ENCODE assay signal across 21 cellular contexts in the genomic region with DNA sequence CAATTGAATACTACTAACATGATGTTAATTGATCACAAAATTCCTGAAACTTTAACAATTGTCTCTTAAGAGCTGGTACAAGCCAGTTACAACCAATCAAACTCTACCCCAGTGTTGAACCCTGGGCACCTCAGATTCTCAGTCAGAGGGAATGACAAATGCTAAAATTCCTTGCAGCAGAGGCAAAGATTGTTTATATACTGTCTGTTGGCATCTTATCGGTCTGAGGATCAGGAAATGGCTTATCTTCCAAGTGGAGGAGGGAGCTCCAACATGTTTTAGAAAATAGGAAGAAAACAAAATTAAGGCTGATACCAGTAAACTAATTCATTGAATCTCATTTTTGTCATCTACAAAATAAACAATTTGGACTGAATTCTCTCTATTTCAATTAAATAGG.
DNase-seq lines count a peak whose midpoint lies in the region; ATAC-seq and TF ChIP-seq lines count a peak whose summit lies in the region.
"Had no signal": no experiment of that assay in that cellular context is flagged by ENCODE, and none has a peak within 500 bp of the region (broad histone marks: within the 10 kb centered on the region; RNA-seq: fewer than 3 reads in every experiment).

No MANE protein-coding gene starts in this region.

- in situ Hi-C loops in Caki2 (cut with HindIII; ENCODE audit: low pct_unique_long_range_greater_than_20kb, low sequenced_read_pairs): no loop called here

- no peak overlapping the region for H2BK120ac ChIP-seq in mesendoderm (ENCODE audit: low read depth, low read length)

- H3K36me3 ChIP-seq in mesendoderm (ENCODE audit: control insufficient read depth, insufficient read depth, low read length) (no peaks in the 10 kb centered on the region), mucosa of descending colon (ENCODE audit: low read depth) (no peaks in the 10 kb centered on the region)
- H3K36me3 ChIP-seq: BE2C had no signal

- H3K4me2 ChIP-seq in mesendoderm (ENCODE audit: low read length): no peak overlapping the region

- H3K27ac ChIP-seq in mesendoderm (ENCODE audit: low read depth, low read length): no peak overlapping the region
- H3K27ac ChIP-seq: RWPE1, SK-N-MC had no signal

- no peak overlapping the region for H2AK5ac ChIP-seq in mesendoderm (ENCODE audit: low read length)

- H3K4me3 ChIP-seq in mesendoderm (ENCODE audit: low read length) (no peak overlapping the region), mucosa of descending colon (no peak overlapping the region)
- H3K4me3 ChIP-seq: SK-N-MC had no signal

- no peak for ATAC-seq in mucosa of descending colon
- ATAC-seq: HCT116, T-cell had no signal

- no peak overlapping the region for H2BK5ac ChIP-seq in mesendoderm (ENCODE audit: low read length)

- intact Hi-C loops in mucosa of descending colon (cut with DNase I, micrococcal nuclease): no loop called here

- H3K56ac ChIP-seq in mesendoderm (ENCODE audit: low read length): no peak overlapping the region

- H3K4ac ChIP-seq in mesendoderm (ENCODE audit: low read depth, low read length): no peak overlapping the region

- no peaks in the 10 kb centered on the region for H3K9me3 ChIP-seq in mucosa of descending colon
- H3K9me3 ChIP-seq: BE2C had no signal

- peaks cover 4% of the 10 kb centered on the region for H3K27me3 Mint-ChIP-seq in type B pancreatic cell
- H3K27me3 Mint-ChIP-seq: IgD-negative memory B cell, T-cell had no signal

- no peaks in the 10 kb centered on the region for H3K79me2 ChIP-seq in mesendoderm (ENCODE audit: control insufficient read depth, insufficient read depth, low read length)

- H4K5ac ChIP-seq in mesendoderm (ENCODE audit: low read length): no peak overlapping the region

- no peak overlapping the region for H3K18ac ChIP-seq in mesendoderm (ENCODE audit: low read length)

- no peaks in the 10 kb centered on the region for H3K79me1 ChIP-seq in mesendoderm (ENCODE audit: low read length)

- no peak for TF ChIP-seq CTCF in mucosa of descending colon (IDR thresholded peaks at IDR 0.05)
- TF ChIP-seq CTCF in type B pancreatic cell (conservative IDR thresholded peaks at IDR 0.05): no peak

- no peak overlapping the region for H2BK15ac ChIP-seq in mesendoderm (replicated peaks; ENCODE audit: low read depth)

- no peaks in the 10 kb centered on the region for H3K36me3 Mint-ChIP-seq in type B pancreatic cell
- H3K36me3 Mint-ChIP-seq: CD4-positive, CD25-positive, alpha-beta regulatory T cell; T-cell had no signal

- WGBS in mesendoderm (ENCODE audit: extremely low coverage, insufficient coverage, low lambda C conversion rate): no CpG with 5 or more reads among the region's 1 CpG

- no peak overlapping the region for H3K27ac Mint-ChIP-seq in type B pancreatic cell
- H3K27ac Mint-ChIP-seq: CD4-positive, CD25-positive, alpha-beta regulatory T cell; IgD-negative memory B cell; T-cell had no signal

- peaks cover 48% of the 10 kb centered on the region for H3K4me1 Mint-ChIP-seq in type B pancreatic cell (ENCODE audit: unreplicated experiment)
- H3K4me1 Mint-ChIP-seq: CD4-positive, CD25-positive, alpha-beta regulatory T cell; T-cell had no signal

- H3K4me1 ChIP-seq in mesendoderm (ENCODE audit: control insufficient read depth, low read depth, low read length): peaks cover 4% of the 10 kb centered on the region
- no peaks in the 10 kb centered on the region for H3K4me1 ChIP-seq in mucosa of descending colon (ENCODE audit: low read depth)

- no peak overlapping the region for H3K4me3 Mint-ChIP-seq in type B pancreatic cell
- H3K4me3 Mint-ChIP-seq: CD4-positive, CD25-positive, alpha-beta regulatory T cell; IgD-negative memory B cell; T-cell had no signal

- no peak overlapping the region for H3K9ac ChIP-seq in mesendoderm (ENCODE audit: low read length)

- DNase-seq in Caki2 (ENCODE audit: low read depth) (peak; percentile 30), M059J (ENCODE audit: low read depth) (peak; percentile 73), dermis blood vessel endothelial cell (peak; percentile 13), mesendoderm (peak; percentile 44), mucosa of descending colon (no peak), NCI-H510A (lab: John Stamatoyannopoulos, UW) (no peak), type B pancreatic cell (ENCODE audit: extremely low spot score, unreplicated experiment) (no peak)
- DNase-seq: BE2C; CD4-positive, CD25-positive, alpha-beta regulatory T cell; DMS79 treated with DMSO at 0.1 percent for 48 hours; GDM1; MV-4-11; NCI-H1694; NCI-H2081 treated with DMSO at 0.1 percent for 48 hours; NCI-H2171 treated with DMSO at 0.1 percent for 48 hours; NCI-H526; T-cell had no signal

- no peaks in the 10 kb centered on the region for H3K27me3 ChIP-seq in mesendoderm (ENCODE audit: insufficient read depth, low read length, poor library complexity)
- H3K27me3 ChIP-seq: BE2C had no signal

- H3K23ac ChIP-seq in mesendoderm (ENCODE audit: low read length): no peak overlapping the region

- H3K9me3 Mint-ChIP-seq in type B pancreatic cell: peaks cover 16% of the 10 kb centered on the region

- no peak overlapping the region for H4K8ac ChIP-seq in mesendoderm (ENCODE audit: low read depth, low read length)

Comparison
In these comparisons a context has a peak if more than half of its experiments do, and no peak if none do; other contexts are left out.
1. DNase-seq: peak in Caki2 (single experiment), M059J (single experiment), dermis blood vessel endothelial cell (single experiment) and mesendoderm (single experiment); none in mucosa of descending colon (0 of 3), NCI-H510A (single experiment) and type B pancreatic cell (single experiment).